Comparison of ENCODE assay signal across 7 cellular contexts in the genomic region with DNA sequence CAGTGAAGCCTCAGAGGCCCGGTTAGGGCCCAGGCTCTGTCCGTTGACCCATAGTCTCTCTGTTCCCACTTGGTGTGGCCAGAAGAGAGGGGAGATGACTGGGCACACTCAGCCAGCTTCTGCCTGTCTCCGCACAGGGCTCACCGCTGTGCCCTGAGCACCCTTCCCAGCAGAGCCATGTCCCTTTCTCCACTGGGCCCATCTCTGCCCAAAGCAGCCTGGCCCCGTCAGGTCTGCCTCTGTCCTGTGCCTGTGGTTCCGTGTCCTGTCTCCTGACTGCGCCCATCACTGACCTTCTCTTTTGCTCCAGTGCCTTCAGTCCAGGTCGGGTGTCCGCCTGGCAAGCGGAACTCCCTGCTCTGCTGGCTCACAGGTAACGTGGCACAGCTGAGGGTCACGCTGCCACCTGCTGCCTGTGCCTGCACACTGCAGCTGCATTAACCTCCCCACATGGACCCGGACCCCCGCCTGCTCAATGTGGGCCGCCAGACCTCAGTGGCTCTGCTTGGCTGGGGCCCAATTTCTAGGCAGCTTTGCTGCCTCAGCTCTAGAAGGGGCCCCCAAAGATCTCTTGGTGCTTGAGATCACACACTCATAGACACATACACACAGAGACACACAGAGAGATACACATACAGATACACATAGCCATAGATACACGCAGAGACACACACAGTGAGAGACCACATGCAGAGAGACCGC. TPM values are rescaled to one million over a fixed set of nuclear protein-coding genes. Genes with fewer than 3 reads are reported as not detected.
DNase-seq lines count a peak whose midpoint lies in the region; ATAC-seq and TF ChIP-seq lines count a peak whose summit lies in the region.

No MANE protein-coding gene starts in this region.

- TF ChIP-seq CTCF in GM12872 (IDR thresholded peaks at IDR 0.05; ENCODE audit: insufficient read depth, low read depth, low read length): peak; percentile 97
- TF ChIP-seq CTCF in chondrocyte (IDR thresholded peaks at IDR 0.05): peak; percentile 88
- peak; percentile 86 to 94 (median 92) for TF ChIP-seq CTCF in right lobe of liver (IDR thresholded peaks at IDR 0.05)

- 19% methylated on average over 9 of the region's 17 CpGs for WGBS in right lobe of liver (ENCODE audit: insufficient coverage, low coverage, low lambda C conversion rate, missing lambda C conversion rate)

- H3K27me3 ChIP-seq in HAP-1 (ENCODE audit: low read depth) (no peaks in the 10 kb centered on the region), right lobe of liver (no peaks in the 10 kb centered on the region)

- no peak for TF ChIP-seq POLR2A in right lobe of liver (IDR thresholded peaks at IDR 0.05)

- H3K36me3 ChIP-seq in HAP-1 (replicated peaks): peaks cover 24% of the 10 kb centered on the region
- no peaks in the 10 kb centered on the region for H3K36me3 ChIP-seq in right lobe of liver

- intact Hi-C loops in right lobe of liver (cut with DNase I): no loop called here

- no peaks in the 10 kb centered on the region for H3K27me3 Mint-ChIP-seq in chondrocyte (ENCODE audit: low read depth)

- H3K4me1 Mint-ChIP-seq in chondrocyte (ENCODE audit: low read depth): no peaks in the 10 kb centered on the region

- H3K36me3 Mint-ChIP-seq in chondrocyte (ENCODE audit: low read depth): no peaks in the 10 kb centered on the region

- in situ Hi-C loops in HAP-1 (cut with MboI; ENCODE audit: low sequenced_read_pairs): no loop called here

- ATAC-seq in right lobe of liver: peak; percentile 98 to 100 (median 99)

- no peak overlapping the region for H3K4me3 Mint-ChIP-seq in chondrocyte (ENCODE audit: unreplicated experiment)

- H3K4me3 ChIP-seq in HAP-1: no peak overlapping the region
- H3K4me3 ChIP-seq in right lobe of liver: no peak overlapping the region

- H3K4me1 ChIP-seq in HAP-1: no peaks in the 10 kb centered on the region
- peaks cover 0 to 6% (median 0%) of the 10 kb centered on the region in 4 donors for H3K4me1 ChIP-seq in right lobe of liver

- no peak overlapping the region for H3K27ac Mint-ChIP-seq in chondrocyte (ENCODE audit: unreplicated experiment)

- no peaks in the 10 kb centered on the region for H3K9me3 Mint-ChIP-seq in chondrocyte (ENCODE audit: low read depth)

- H3K9me3 ChIP-seq in HAP-1: no peaks in the 10 kb centered on the region
- no peaks in the 10 kb centered on the region for H3K9me3 ChIP-seq in right lobe of liver

- DNase-seq in HAP-1 (ENCODE audit: low spot score in 2 of 2) (peak; percentile 12 to 73), NCI-H146 treated with DMSO at 0.1 percent for 48 hours (lab: John Stamatoyannopoulos, UW; ENCODE audit: unreplicated experiment) (peak; percentile 8), chondrocyte (ENCODE audit: low spot score) (no peak), right lobe of liver (peak; percentile 84 to 92 (median 86))
- DNase-seq in activated CD4-positive, alpha-beta T cell treated with anti-CD3 and anti-CD28 coated beads for 48 hours: peak; percentile 83
- peak; percentile 37 to 68 (median 66) for DNase-seq in stimulated activated CD4-positive, alpha-beta T cell treated with anti-CD3 and anti-CD28 coated beads, TNF-alpha, amount 100 ng/mL, for 48 hours (ENCODE audit: low read depth in 3 of 3)

- no peak overlapping the region for H3K27ac ChIP-seq in right lobe of liver

RNA-seq across cellular contexts. Expression of a gene that starts 15.2 kb away (rescaled TPM):
- total RNA-seq in chondrocyte (10.2 to 14.0 TPM (median 10.4 TPM) in 3 replicates), right lobe of liver (10 to 100 TPM; 11.5 to 37.6 (median 21.6) TPM)

RNA-seq across cellular contexts. Expression of a gene that starts 40.2 kb away (rescaled TPM):
- 7.6 to 8.3 TPM (median 7.7 TPM) in 3 replicates for total RNA-seq in chondrocyte
- 1 to 10 TPM; 2.3 to 4.9 (median 3.7) TPM for total RNA-seq in right lobe of liver

RNA-seq across cellular contexts. Expression of a gene that starts 42.9 kb away (rescaled TPM):
- total RNA-seq in chondrocyte: 1.9 to 4.4 TPM (median 3.2 TPM) in 3 replicates
- 1 to 10 TPM in 5 of 6 experiments, under 1 TPM in 1; 0.98 to 4.0 (median 2.7) TPM for total RNA-seq in right lobe of liver

RNA-seq across cellular contexts. Expression of a gene that starts 56.9 kb away (rescaled TPM):
- total RNA-seq in chondrocyte: 7.9 to 11.2 TPM (median 8.3 TPM) in 3 replicates
- 10 to 100 TPM in 3 of 6 experiments, 1 to 10 TPM in 3; 6.0 to 16.3 (median 9.7) TPM for total RNA-seq in right lobe of liver
